ENCODE assay signal across 24 cellular contexts in genomic region chrX:111200327-111200726, GRCh38.
DNase-seq lines count a peak whose midpoint lies in the region; ATAC-seq and TF ChIP-seq lines count a peak whose summit lies in the region.
"Had no signal": no experiment of that assay in that cellular context is flagged by ENCODE, and none has a peak within 500 bp of the region (broad histone marks: within the 10 kb centered on the region; RNA-seq: fewer than 3 reads in every experiment).

No MANE protein-coding gene starts in this region.

- H3F3A ChIP-seq in SK-N-SH (replicated peaks; ENCODE audit: insufficient read depth): no peaks in the 10 kb centered on the region

- WGBS in SK-N-SH (ENCODE audit: low lambda C conversion rate): 21% methylated on average over 3 of the region's 3 CpGs

- H3K27ac Mint-ChIP-seq in T-helper 17 cell: no peak overlapping the region
- H3K27ac Mint-ChIP-seq: CD14-positive monocyte; CD4-positive, alpha-beta memory T cell; CD4-positive, CD25-positive, alpha-beta regulatory T cell; CD8-positive, alpha-beta memory T cell had no signal

- DNase-seq in SK-N-SH: no peak
- peak; percentile 71 for DNase-seq in WERI-Rb-1
- DNase-seq in retina: peak; percentile 3
- DNase-seq in T-helper 17 cell: no peak
- DNase-seq: 8988T; ACHN; BE2C; C1 segment of cervical spinal cord; CD4-positive, alpha-beta memory T cell; CD4-positive, CD25-positive, alpha-beta regulatory T cell; CD8-positive, alpha-beta memory T cell; COR-L47; DMS 273 treated with DMSO at 0.1 percent for 48 hours; DMS153; DMS53; DMS79; DND-41; EL; GDM1 had no signal

- TF ChIP-seq CTCF in SK-N-SH (IDR thresholded peaks at IDR 0.05) (no peak), WERI-Rb-1 (IDR thresholded peaks at IDR 0.05; ENCODE audit: low read depth, low read length) (no peak)

- H3K9me3 ChIP-seq in SK-N-SH (no peaks in the 10 kb centered on the region), WERI-Rb-1 (ENCODE audit: severe bottlenecking) (no peaks in the 10 kb centered on the region), T-helper 17 cell (ENCODE audit: control insufficient read depth, low read length, poor library complexity, severe bottlenecking) (no peaks in the 10 kb centered on the region)
- H3K9me3 ChIP-seq: BE2C, BLaER1 had no signal

- H3K79me2 ChIP-seq in SK-N-SH (ENCODE audit: insufficient read depth): no peaks in the 10 kb centered on the region

- no peaks in the 10 kb centered on the region for H3K9me2 ChIP-seq in SK-N-SH

- H3K4me3 Mint-ChIP-seq in T-helper 17 cell: no peak overlapping the region
- H3K4me3 Mint-ChIP-seq: CD14-positive monocyte; CD4-positive, alpha-beta memory T cell; CD4-positive, CD25-positive, alpha-beta regulatory T cell; CD8-positive, alpha-beta memory T cell had no signal

- H3K36me3 ChIP-seq in SK-N-SH (replicated peaks in 1 of 2; ENCODE audit: control insufficient read depth in 1 of 2, insufficient read depth in 2 of 2, low read length in 1 of 2): no peaks in the 10 kb centered on the region
- no peaks in the 10 kb centered on the region for H3K36me3 ChIP-seq in WERI-Rb-1
- H3K36me3 ChIP-seq: BE2C, BLaER1 had no signal

- no peaks in the 10 kb centered on the region for H4K20me1 ChIP-seq in SK-N-SH (ENCODE audit: insufficient read depth)
- H4K20me1 ChIP-seq: BLaER1 had no signal

- peak in 1 of 2 experiments; percentile 10; a peak in 1 of 4 replicates for TF ChIP-seq EP300 in SK-N-SH (IDR thresholded peaks at IDR 0.05; ENCODE audit: borderline replicate concordance in 1 of 2, low read depth in 1 of 2, low read length in 1 of 2)

- POLR2A ChIA-PET in SK-N-SH (lab: Yijun Ruan, JAX): no interaction called here

- CTCF ChIA-PET in SK-N-SH (lab: Yijun Ruan, JAX): interaction anchor here (0.9 to 1.0 kb wide), 3 partner anchors 20 to 114 kb away, joined by 3 read pairs; no protein-coding TSS in a partner anchor

- H2AFZ ChIP-seq in SK-N-SH (ENCODE audit: low read depth): no peak overlapping the region

- H3K9ac ChIP-seq in SK-N-SH: no peak overlapping the region
- H3K9ac ChIP-seq: BLaER1 had no signal

- TF ChIP-seq RAD21 in SK-N-SH (IDR thresholded peaks at IDR 0.05; ENCODE audit: low read length): no peak

- H3K27ac ChIP-seq in SK-N-SH (ENCODE audit: low read depth in 2 of 2, low read length in 1 of 2): no peak overlapping the region
- H3K27ac ChIP-seq in WERI-Rb-1: peak overlapping the region; percentile 32
- H3K27ac ChIP-seq: BLaER1 had no signal

- H3K4me2 ChIP-seq in SK-N-SH: no peak overlapping the region
- H3K4me2 ChIP-seq: BLaER1 had no signal

- H3K4me1 ChIP-seq in SK-N-SH (ENCODE audit: control insufficient read depth in 1 of 2, insufficient read depth in 2 of 2, low read depth in 1 of 2, low read length in 1 of 2): no peaks in the 10 kb centered on the region
- H3K4me1 ChIP-seq: BE2C, BLaER1 had no signal

- H3K27me3 Mint-ChIP-seq in T-helper 17 cell: no peaks in the 10 kb centered on the region
- H3K27me3 Mint-ChIP-seq: CD4-positive, alpha-beta memory T cell; CD4-positive, CD25-positive, alpha-beta regulatory T cell; CD8-positive, alpha-beta memory T cell had no signal

- H3K4me1 Mint-ChIP-seq in T-helper 17 cell: no peaks in the 10 kb centered on the region
- H3K4me1 Mint-ChIP-seq: CD14-positive monocyte; CD4-positive, alpha-beta memory T cell; CD4-positive, CD25-positive, alpha-beta regulatory T cell; CD8-positive, alpha-beta memory T cell had no signal

- H3K4me3 ChIP-seq in SK-N-SH (ENCODE audit: low read depth in 2 of 2, low read length in 1 of 2) (no peak overlapping the region), WERI-Rb-1 (ENCODE audit: low read depth, low read length) (no peak overlapping the region)
- H3K4me3 ChIP-seq: BLaER1, GM12878 had no signal

- no peaks in the 10 kb centered on the region for H3K36me3 Mint-ChIP-seq in T-helper 17 cell (ENCODE audit: low read depth)
- H3K36me3 Mint-ChIP-seq: CD14-positive monocyte; CD4-positive, alpha-beta memory T cell; CD4-positive, CD25-positive, alpha-beta regulatory T cell; CD8-positive, alpha-beta memory T cell had no signal

- H3K27me3 ChIP-seq in SK-N-SH (ENCODE audit: insufficient read depth) (no peaks in the 10 kb centered on the region; the same call in 1 of the 2 replicates), WERI-Rb-1 (ENCODE audit: insufficient read depth, low read depth, severe bottlenecking) (no peaks in the 10 kb centered on the region)
- H3K27me3 ChIP-seq: BE2C had no signal

- no peak for ATAC-seq in SK-N-SH treated with all-trans-retinoic acid at 6 μM for 48 hours
- no peak for ATAC-seq in GM21515 (IDR thresholded peaks at IDR 0.05; ENCODE audit: unreplicated experiment)
- no peak for ATAC-seq in T-helper 17 cell
- ATAC-seq: GM12878 had no signal

TF ChIP-seq in SK-N-SH, 30 proteins besides CTCF, POLR2A, EP300 and RAD21:
- TF ChIP-seq GATA2 (CRISPR knock-in tag; IDR thresholded peaks at IDR 0.05) (peak; percentile 21; the same call in 1 of the 2 replicates), MEF2A (IDR thresholded peaks at IDR 0.05; ENCODE audit: borderline replicate concordance, low read depth) (no peak)
TF ChIP-seq in SK-N-SH: peak in this region for 1.

TF ChIP-seq in SK-N-SH treated with all-trans-retinoic acid at 6 μM for 48 hours, 23 proteins besides CTCF, POLR2A, EP300 and RAD21:
- no peak for TF ChIP-seq TCF4 (CRISPR knock-in tag; IDR thresholded peaks at IDR 0.05; ENCODE audit: borderline replicate concordance)
- TF ChIP-seq, protein P1, sequence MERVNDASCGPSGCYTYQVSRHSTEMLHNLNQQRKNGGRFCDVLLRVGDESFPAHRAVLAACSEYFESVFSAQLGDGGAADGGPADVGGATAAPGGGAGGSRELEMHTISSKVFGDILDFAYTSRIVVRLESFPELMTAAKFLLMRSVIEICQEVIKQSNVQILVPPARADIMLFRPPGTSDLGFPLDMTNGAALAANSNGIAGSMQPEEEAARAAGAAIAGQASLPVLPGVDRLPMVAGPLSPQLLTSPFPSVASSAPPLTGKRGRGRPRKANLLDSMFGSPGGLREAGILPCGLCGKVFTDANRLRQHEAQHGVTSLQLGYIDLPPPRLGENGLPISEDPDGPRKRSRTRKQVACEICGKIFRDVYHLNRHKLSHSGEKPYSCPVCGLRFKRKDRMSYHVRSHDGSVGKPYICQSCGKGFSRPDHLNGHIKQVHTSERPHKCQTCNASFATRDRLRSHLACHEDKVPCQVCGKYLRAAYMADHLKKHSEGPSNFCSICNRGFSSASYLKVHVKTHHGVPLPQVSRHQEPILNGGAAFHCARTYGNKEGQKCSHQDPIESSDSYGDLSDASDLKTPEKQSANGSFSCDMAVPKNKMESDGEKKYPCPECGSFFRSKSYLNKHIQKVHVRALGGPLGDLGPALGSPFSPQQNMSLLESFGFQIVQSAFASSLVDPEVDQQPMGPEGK (CRISPR knock-in tag; IDR thresholded peaks at IDR 0.05; ENCODE audit: borderline replicate concordance): no peak
- no peak for TF ChIP-seq CSDC2 (CRISPR knock-in tag; IDR thresholded peaks at IDR 0.05)
- TF ChIP-seq ZNF565 (CRISPR knock-in tag; conservative IDR thresholded peaks at IDR 0.05; ENCODE audit: low read depth): no peak
- no peak for TF ChIP-seq TOX (CRISPR knock-in tag; IDR thresholded peaks at IDR 0.05; ENCODE audit: borderline replicate concordance)

Comparison
In these comparisons a context has a peak if more than half of its experiments do, and no peak if none do; other contexts are left out.
1. DNase-seq: peak in WERI-Rb-1 (single experiment) and retina (single experiment); none in SK-N-SH (single experiment) and T-helper 17 cell (0 of 3).